Comparison of ENCODE assay signal across 19 cellular contexts in the genomic region with DNA sequence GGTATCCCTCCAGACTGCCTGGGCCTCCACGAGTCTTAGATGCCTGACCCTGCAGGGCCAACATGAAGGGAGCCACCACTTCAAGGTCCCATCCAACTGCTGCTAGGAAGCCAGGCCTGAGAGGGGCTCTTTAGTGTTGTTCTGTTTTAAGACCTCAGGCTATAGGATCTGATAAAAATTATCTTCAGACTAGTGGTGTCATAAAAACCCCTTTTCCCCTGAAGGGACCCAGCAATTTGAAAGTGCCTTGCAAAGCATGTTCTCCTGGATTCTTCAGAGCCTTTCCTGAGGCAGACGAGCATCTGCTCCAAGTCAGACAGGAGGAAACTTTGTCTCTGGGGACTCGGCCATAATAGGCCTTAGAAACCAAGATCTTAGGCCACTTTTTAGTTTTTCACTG.
"Had no signal": no experiment of that assay in that cellular context is flagged by ENCODE, and none has a peak within 500 bp of the region (broad histone marks: within the 10 kb centered on the region; RNA-seq: fewer than 3 reads in every experiment).

No MANE protein-coding gene starts in this region.

- DNase-seq: activated CD4-positive, alpha-beta memory T cell treated with anti-CD3 and anti-CD28 coated beads for 36 hours; activated CD4-positive, alpha-beta T cell treated with anti-CD3 and anti-CD28 coated beads for 36 hours; activated CD8-positive, alpha-beta memory T cell treated with anti-CD3 and anti-CD28 coated beads, Interleukin-2, amount 10 ng/mL, durations not matched to agents 7 days and 5 days; activated naive CD4-positive, alpha-beta T cell; activated naive CD8-positive, alpha-beta T cell treated with anti-CD3 and anti-CD28 coated beads, Interleukin-2, amount 10 ng/mL, durations not matched to agents 7 days and 5 days; brain microvascular endothelial cell; central memory CD4-positive, alpha-beta T cell; cortex of kidney; effector CD4-positive, alpha-beta T cell; gastrocnemius medialis; heart left ventricle; immature natural killer cell; stimulated activated CD4-positive, alpha-beta T cell treated with anti-CD3 and anti-CD28 coated beads, Interleukin-2, amount 100 ng/mL, for 24 hours; stimulated activated naive CD8-positive, alpha-beta T cell treated with anti-CD3 and anti-CD28 coated beads, Interleukin-15, Interleukin-2, amounts not matched to agents 100 U/mL and 50 U/mL, for 24 hours; T-helper 2 cell; transverse colon had no signal

- H3K9me3 ChIP-seq: gastrocnemius medialis, heart left ventricle, prostate gland, right atrium auricular region, transverse colon had no signal

- H3K4me1 ChIP-seq: gastrocnemius medialis, prostate gland had no signal

- H3K36me3 ChIP-seq: brain microvascular endothelial cell, gastrocnemius medialis, heart left ventricle, prostate gland, right atrium auricular region, transverse colon, WERI-Rb-1 had no signal

- H3K27ac ChIP-seq: brain microvascular endothelial cell, gastrocnemius medialis, heart left ventricle, prostate gland, right atrium auricular region, transverse colon had no signal

- H3K4me3 ChIP-seq: gastrocnemius medialis, heart left ventricle, prostate gland, right atrium auricular region, transverse colon had no signal

- H3K27me3 ChIP-seq: brain microvascular endothelial cell, gastrocnemius medialis, heart left ventricle, right atrium auricular region, transverse colon had no signal
